Comparison of ENCODE assay signal across 24 cellular contexts in genomic region chr9:126057461-126057860, GRCh38.
DNase-seq lines count a peak whose midpoint lies in the region; ATAC-seq, FAIRE-seq and TF ChIP-seq lines count a peak whose summit lies in the region.
"Had no signal": no experiment of that assay in that cellular context is flagged by ENCODE, and none has a peak within 500 bp of the region (broad histone marks: within the 10 kb centered on the region; RNA-seq: fewer than 3 reads in every experiment).

No MANE protein-coding gene starts in this region.

- WGBS in stomach, 5 donors = 62 to 72% (median 67%) methylated on average over 19 of the region's 19 CpGs

- TF ChIP-seq POLR2A in stomach (IDR thresholded peaks at IDR 0.05) (no peak), GM12892 (IDR thresholded peaks at IDR 0.05; ENCODE audit: low read depth, low read length) (no peak)

- in situ Hi-C loops in ACHN (cut with HindIII; ENCODE audit: low pct_ligation_motif_present, low pct_unique_long_range_greater_than_20kb, low sequenced_read_pairs) = no loop called here

- intact Hi-C loops in left lung (cut with DNase I) (no loop called here), stomach (cut with DNase I; ENCODE audit: low total_unique reads) (no loop called here)

- TF ChIP-seq EP300 in stomach (IDR thresholded peaks at IDR 0.05) = no peak

- H3K27ac ChIP-seq in left lung (no peak overlapping the region), stomach (no peak overlapping the region)
- H3K27ac ChIP-seq: esophagus squamous epithelium, hepatocyte, left ventricle myocardium inferior, upper lobe of left lung had no signal

- H3K36me3 ChIP-seq in left lung (no peaks in the 10 kb centered on the region), stomach (no peaks in the 10 kb centered on the region)
- H3K36me3 ChIP-seq: esophagus squamous epithelium, left ventricle myocardium inferior, upper lobe of left lung had no signal

- no peak for ATAC-seq in left lung
- no peak for ATAC-seq in HG03139 (IDR thresholded peaks at IDR 0.05; ENCODE audit: unreplicated experiment)
- ATAC-seq: CD8-positive, alpha-beta T cell; T-helper 17 cell had no signal

- DNase-seq in DMS 273 (lab: John Stamatoyannopoulos, UW; ENCODE audit: unreplicated experiment) (peak; percentile 92), NCI-H1694 (lab: John Stamatoyannopoulos, UW) (peak; percentile 87), NCI-H526 treated with DMSO at 0.1 percent for 48 hours (lab: John Stamatoyannopoulos, UW) (peak; percentile 26), left lung (peak; percentile 16 to 64), stomach (no peak), ACHN (no peak), GM12892 (ENCODE audit: insufficient read length) (no peak)
- DNase-seq: activated T-cell treated with anti-CD3 and anti-CD28 coated beads, Interleukin-2, amount 50 U/mL, for 24 hours; CD8-positive, alpha-beta T cell; esophagus squamous epithelium; left ventricle myocardium inferior; naive B cell; occipital lobe; SIG-M5; small intestine; stimulated activated CD4-positive, alpha-beta T cell treated with anti-CD3 and anti-CD28 coated beads, Interleukin-2, amount 100 ng/mL, for 24 hours; substantia nigra; T-helper 17 cell; upper lobe of left lung had no signal

- H3K9me3 ChIP-seq in left lung = no peaks in the 10 kb centered on the region
- no peaks in the 10 kb centered on the region for H3K9me3 ChIP-seq in stomach
- H3K9me3 ChIP-seq: esophagus squamous epithelium, left ventricle myocardium inferior, upper lobe of left lung had no signal

- H3K4me3 ChIP-seq in left lung = no peak overlapping the region
- H3K4me3 ChIP-seq in stomach = no peak overlapping the region
- H3K4me3 ChIP-seq: esophagus squamous epithelium, hepatocyte, left ventricle myocardium inferior, upper lobe of left lung had no signal

- TF ChIP-seq CTCF in left lung (IDR thresholded peaks at IDR 0.05) (no peak), stomach (IDR thresholded peaks at IDR 0.05) (no peak)

- H3K27me3 ChIP-seq in left lung = peaks cover 0 to 77% of the 10 kb centered on the region in 2 donors
- H3K27me3 ChIP-seq in stomach = peaks cover 0 to 86% (median 28%) of the 10 kb centered on the region in 3 donors
- H3K27me3 ChIP-seq: hepatocyte, upper lobe of left lung had no signal

- H3K4me1 ChIP-seq in left lung (no peaks in the 10 kb centered on the region), stomach (peaks cover 0 to 14% (median 0%) of the 10 kb centered on the region in 4 donors)
- H3K4me1 ChIP-seq: esophagus squamous epithelium, left ventricle myocardium inferior, upper lobe of left lung had no signal

- FAIRE-seq in GM12892 (lab: Jason Lieb, UNC) = no peak
- FAIRE-seq: colon, frontal cortex, H1, small intestine had no signal

Comparison
In these comparisons a context has a peak if more than half of its experiments do, and no peak if none do; other contexts are left out.
1. DNase-seq: peak in DMS 273 (single experiment), NCI-H1694 (single experiment), NCI-H526 treated with DMSO at 0.1 percent for 48 hours (single experiment) and left lung (2 of 2); none in stomach (single experiment), ACHN (single experiment) and GM12892 (single experiment).